Comparison of ENCODE assay signal across 17 cellular contexts in genomic region chr6:141117869-141118268, GRCh38.
DNase-seq lines count a peak whose midpoint lies in the region; ATAC-seq and TF ChIP-seq lines count a peak whose summit lies in the region.
"Had no signal": no experiment of that assay in that cellular context is flagged by ENCODE, and none has a peak within 500 bp of the region (broad histone marks: within the 10 kb centered on the region; RNA-seq: fewer than 3 reads in every experiment).

No MANE protein-coding gene starts in this region.

- no peak overlapping the region for H3K4me2 ChIP-seq in PC-3 (ENCODE audit: low read length)

- no peak for TF ChIP-seq CTCF in PC-3 (conservative IDR thresholded peaks at IDR 0.05; ENCODE audit: low read depth, low read length)
- TF ChIP-seq CTCF in choroid plexus epithelial cell (conservative IDR thresholded peaks at IDR 0.05; ENCODE audit: low read depth, low read length), result no peak
- TF ChIP-seq CTCF in right lobe of liver (IDR thresholded peaks at IDR 0.05), result no peak

- H3K9me3 ChIP-seq in PC-3 (ENCODE audit: low read length) (no peaks in the 10 kb centered on the region), right lobe of liver (no peaks in the 10 kb centered on the region)

- TF ChIP-seq POLR2A in right lobe of liver (IDR thresholded peaks at IDR 0.05), result no peak

- no peaks in the 10 kb centered on the region for H3K36me3 ChIP-seq in PC-3 (ENCODE audit: low read depth, low read length)
- H3K36me3 ChIP-seq in right lobe of liver, result no peaks in the 10 kb centered on the region

- POLR2A ChIA-PET in PC-3 (lab: Charles Lee; ENCODE audit: unreplicated experiment), result interaction anchor here (0.6 kb wide), 1 partner anchor 1265 kb away, joined by 8 read pairs; no protein-coding TSS in a partner anchor

- H3K4me1 ChIP-seq in PC-3 (ENCODE audit: insufficient read depth, low read length), result peaks cover 4% of the 10 kb centered on the region; the same call in 1 of the 2 replicates
- no peaks in the 10 kb centered on the region for H3K4me1 ChIP-seq in right lobe of liver

- no peak overlapping the region for H2AFZ ChIP-seq in PC-3 (ENCODE audit: low read length)

- BruUV-seq in PC-3 (replicated peaks; lab: Mats Ljungman, UMichigan), result no TSS peak

- H3K27ac ChIP-seq in PC-3 (ENCODE audit: low read length) (no peak overlapping the region), right lobe of liver (no peak overlapping the region)

- H3K4me3 ChIP-seq in PC-3 (ENCODE audit: low read length), result no peak overlapping the region
- no peak overlapping the region for H3K4me3 ChIP-seq in choroid plexus epithelial cell (ENCODE audit: low read depth, low read length)
- H3K4me3 ChIP-seq in right lobe of liver, result no peak overlapping the region

- no peak overlapping the region for H3K9ac ChIP-seq in PC-3 (ENCODE audit: low read length)

- ATAC-seq in PC-3 (no peak), right lobe of liver (no peak), HG03025 (IDR thresholded peaks at IDR 0.05; ENCODE audit: low FRiP score, unreplicated experiment) (no peak)

- H3K9me2 ChIP-seq in PC-3 (replicated peaks; ENCODE audit: low read length), result no peaks in the 10 kb centered on the region

- intact Hi-C loops in PC-3 (cut with micrococcal nuclease) (no loop called here), right lobe of liver (cut with DNase I) (no loop called here)

- DNase-seq in PC-3 (peak; percentile 49), choroid plexus epithelial cell (ENCODE audit: low read depth) (peak; percentile 50), iris pigment epithelial cell (ENCODE audit: low read depth) (peak; percentile 22), hippocampal formation (lab: John Stamatoyannopoulos, UW) (no peak), right lobe of liver (no peak), activated gamma-delta T cell (lab: John Stamatoyannopoulos, UW) (no peak)
- DNase-seq: COR-L47, H7, Kasumi-1, NCI-H1105 treated with DMSO at 0.1 percent for 48 hours, NCI-H1694 treated with DMSO at 0.1 percent for 48 hours, NCI-H2107, NCI-H345, NCI-H69, RPMI8226, SIG-M5 had no signal

- H3K27me3 ChIP-seq in PC-3 (ENCODE audit: low read length) (no peaks in the 10 kb centered on the region), right lobe of liver (no peaks in the 10 kb centered on the region)

- H4K20me1 ChIP-seq in PC-3 (ENCODE audit: low read length), result no peaks in the 10 kb centered on the region

- no peaks in the 10 kb centered on the region for H3K79me2 ChIP-seq in PC-3 (ENCODE audit: low read length)

- no peaks in the 10 kb centered on the region for H3F3A ChIP-seq in PC-3 (ENCODE audit: low read length, unreplicated experiment)

- CTCF ChIA-PET in PC-3 (lab: Charles Lee), result no interaction called here

Comparison
In these comparisons a context has a peak if more than half of its experiments do, and no peak if none do; other contexts are left out.
1. DNase-seq: peak in PC-3 (single experiment), choroid plexus epithelial cell (single experiment) and iris pigment epithelial cell (single experiment); none in hippocampal formation (0 of 2), right lobe of liver (0 of 3) and activated gamma-delta T cell (single experiment).